Comparison of ENCODE assay signal across 13 cellular contexts in the genomic region with DNA sequence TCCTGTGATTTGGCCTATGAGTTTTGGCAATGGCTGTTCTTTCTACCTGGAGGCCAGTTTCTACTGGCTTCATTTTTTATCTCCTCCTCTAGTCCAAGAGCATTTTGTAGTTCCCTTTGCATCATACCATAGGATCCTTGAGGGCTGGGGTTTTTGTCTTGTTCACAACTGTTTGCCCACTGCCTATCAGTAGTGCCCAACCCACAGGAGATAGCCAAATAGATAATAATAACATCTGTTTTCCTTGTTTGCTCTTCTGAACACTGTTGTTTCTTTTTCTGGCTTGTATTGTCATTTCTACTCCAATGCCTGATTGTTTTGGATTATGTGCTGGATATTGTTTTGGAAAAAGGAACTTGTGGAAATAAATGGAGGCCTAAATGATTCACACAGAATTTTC. TPM values are rescaled to one million over a fixed set of nuclear protein-coding genes. Genes with fewer than 3 reads are reported as not detected.
DNase-seq lines count a peak whose midpoint lies in the region; ATAC-seq lines count a peak whose summit lies in the region.
"Had no signal": no experiment of that assay in that cellular context is flagged by ENCODE, and none has a peak within 500 bp of the region (broad histone marks: within the 10 kb centered on the region; RNA-seq: fewer than 3 reads in every experiment).

No MANE protein-coding gene starts in this region.

- no peak overlapping the region for H3K23ac ChIP-seq in trophoblast cell (ENCODE audit: low read length)

- no peak overlapping the region for H2BK5ac ChIP-seq in trophoblast cell (ENCODE audit: low read depth, low read length, poor library complexity)

- no peak overlapping the region for H3K27ac ChIP-seq in trophoblast cell (ENCODE audit: low read depth, low read length)
- H3K27ac ChIP-seq: body of pancreas, stomach had no signal

- H3K9me3 ChIP-seq in NT2/D1 (ENCODE audit: insufficient read depth, low read length) (no peaks in the 10 kb centered on the region), trophoblast cell (ENCODE audit: insufficient read depth, low read depth, low read length) (no peaks in the 10 kb centered on the region)
- H3K9me3 ChIP-seq: BE2C, body of pancreas, stomach had no signal

- no peak overlapping the region for H3K4me2 ChIP-seq in trophoblast cell (ENCODE audit: low read length)

- no peaks in the 10 kb centered on the region for H3K9me3 Mint-ChIP-seq in activated CD4-positive, alpha-beta T cell treated with anti-CD3 and anti-CD28 coated beads, Interleukin-2, amount 10 ng/mL, durations not matched to agents 7 days and 5 days

- H3K4me3 ChIP-seq in NT2/D1 (ENCODE audit: insufficient read length, low read depth) (peak overlapping the region; percentile 22), trophoblast cell (ENCODE audit: low read depth, low read length) (no peak overlapping the region)
- H3K4me3 ChIP-seq: body of pancreas, stomach had no signal

- no peak overlapping the region for H2AFZ ChIP-seq in trophoblast cell (ENCODE audit: insufficient read depth, low read length, poor library complexity)

- peak overlapping the region; percentile 46 for H3K4me3 Mint-ChIP-seq in activated CD4-positive, alpha-beta T cell treated with anti-CD3 and anti-CD28 coated beads, Interleukin-2, amount 10 ng/mL, durations not matched to agents 7 days and 5 days

- no peak overlapping the region for H4K12ac ChIP-seq in trophoblast cell (ENCODE audit: low read depth, low read length)

- peak overlapping the region; percentile 62 for H3K27ac Mint-ChIP-seq in activated CD4-positive, alpha-beta T cell treated with anti-CD3 and anti-CD28 coated beads, Interleukin-2, amount 10 ng/mL, durations not matched to agents 7 days and 5 days

- no peak overlapping the region for H2BK12ac ChIP-seq in trophoblast cell (ENCODE audit: low read length)

- no peaks in the 10 kb centered on the region for H3K27me3 Mint-ChIP-seq in activated CD4-positive, alpha-beta T cell treated with anti-CD3 and anti-CD28 coated beads, Interleukin-2, amount 10 ng/mL, durations not matched to agents 7 days and 5 days

- H3K4ac ChIP-seq in trophoblast cell (ENCODE audit: low read depth, low read length): peak overlapping the region; percentile 86

- peaks cover 69% of the 10 kb centered on the region for H3K4me1 Mint-ChIP-seq in activated CD4-positive, alpha-beta T cell treated with anti-CD3 and anti-CD28 coated beads, Interleukin-2, amount 10 ng/mL, durations not matched to agents 7 days and 5 days

- no peak overlapping the region for H4K8ac ChIP-seq in trophoblast cell (ENCODE audit: low read depth, low read length)

- no peak overlapping the region for H3K18ac ChIP-seq in trophoblast cell (ENCODE audit: low read length)

- no peak for DNase-seq in activated CD4-positive, alpha-beta T cell treated with anti-CD3 and anti-CD28 coated beads, Interleukin-2, amount 10 ng/mL, durations not matched to agents 7 days and 5 days
- DNase-seq in activated CD4-positive, alpha-beta T cell treated with anti-CD3 and anti-CD28 coated beads, Interleukin-2, amount 50 U/mL, for 4 hours: no peak
- DNase-seq in NT2/D1 (ENCODE audit: low read depth, low spot score) (no peak), dermis microvascular lymphatic vessel endothelial cell (ENCODE audit: low read depth in 2 of 2) (peak; percentile 20 to 46), trophoblast cell (no peak), NCI-H2227 treated with DMSO at 0.1 percent for 48 hours (lab: John Stamatoyannopoulos, UW) (no peak)
- DNase-seq: activated CD4-positive, alpha-beta T cell treated with anti-CD3 and anti-CD28 coated beads, Interleukin-2, amount 50 U/mL, for 1 hour; BE2C; body of pancreas; stimulated activated CD4-positive, alpha-beta T cell treated with anti-CD3 and anti-CD28 coated beads, Interleukin-12 subunit alpha, Interleukin-12 subunit beta, amount 100 ng/mL, for 4 hours; stomach had no signal

- H2AK5ac ChIP-seq in trophoblast cell (ENCODE audit: low read length): no peak overlapping the region

- ATAC-seq in HG03457 (IDR thresholded peaks at IDR 0.05; ENCODE audit: unreplicated experiment) (no peak), HG03439 (IDR thresholded peaks at IDR 0.05; ENCODE audit: unreplicated experiment) (no peak)
- ATAC-seq: body of pancreas had no signal

- H3K14ac ChIP-seq in trophoblast cell (ENCODE audit: low read length): no peak overlapping the region

- H3K36me3 Mint-ChIP-seq in activated CD4-positive, alpha-beta T cell treated with anti-CD3 and anti-CD28 coated beads, Interleukin-2, amount 10 ng/mL, durations not matched to agents 7 days and 5 days (ENCODE audit: low read depth): peaks cover 64% of the 10 kb centered on the region

- H4K91ac ChIP-seq in trophoblast cell (ENCODE audit: low read depth, low read length): no peak overlapping the region

- peaks cover 64% of the 10 kb centered on the region for H3K36me3 ChIP-seq in NT2/D1 (ENCODE audit: insufficient read depth, insufficient read length, low read length)
- peaks cover 3% of the 10 kb centered on the region in 2 experiments for H3K36me3 ChIP-seq in trophoblast cell (ENCODE audit: control insufficient read depth in 1 of 2, insufficient read depth in 2 of 2, low read length in 2 of 2)
- H3K36me3 ChIP-seq: stomach had no signal

- H3K79me1 ChIP-seq in trophoblast cell (ENCODE audit: low read length): peaks cover 6% of the 10 kb centered on the region

- no peak overlapping the region for H2BK120ac ChIP-seq in trophoblast cell (ENCODE audit: insufficient read depth, low read length, poor library complexity)

- H3K9ac ChIP-seq in NT2/D1 (ENCODE audit: insufficient read length, low read depth) (no peak overlapping the region), trophoblast cell (ENCODE audit: low read length) (no peak overlapping the region)

- no peaks in the 10 kb centered on the region for H3K4me1 ChIP-seq in NT2/D1 (ENCODE audit: insufficient read depth, insufficient read length)
- no peaks in the 10 kb centered on the region for H3K4me1 ChIP-seq in trophoblast cell (ENCODE audit: control insufficient read depth in 1 of 2, insufficient read depth in 2 of 2, low read length in 2 of 2)

- CTCF ChIA-PET in activated CD4-positive, alpha-beta T cell treated with anti-CD3 and anti-CD28 coated beads, Interleukin-2, amount 10 ng/mL, durations not matched to agents 7 days and 5 days (lab: Charles Lee): no interaction called here

- POLR2A ChIA-PET in activated CD4-positive, alpha-beta T cell treated with anti-CD3 and anti-CD28 coated beads, Interleukin-2, amount 10 ng/mL, durations not matched to agents 7 days and 5 days (lab: Charles Lee): no interaction called here

- peaks cover 7% of the 10 kb centered on the region for H3K79me2 ChIP-seq in trophoblast cell (ENCODE audit: control insufficient read depth, insufficient read depth, low read length, poor library complexity)

- H3K27me3 ChIP-seq in NT2/D1 (ENCODE audit: insufficient read depth, insufficient read length) (no peaks in the 10 kb centered on the region), trophoblast cell (ENCODE audit: insufficient read depth, low read length) (no peaks in the 10 kb centered on the region)
- H3K27me3 ChIP-seq: BE2C, body of pancreas, stomach had no signal

RNA-seq across cellular contexts. Expression of a gene that starts 3.4 kb away (rescaled TPM):
- 100 to 1,000 TPM; 127 to 132 TPM for total RNA-seq in activated CD4-positive, alpha-beta T cell treated with anti-CD3 and anti-CD28 coated beads, Interleukin-2, amount 10 ng/mL, durations not matched to agents 7 days and 5 days
- total RNA-seq in dermis microvascular lymphatic vessel endothelial cell: 25.3 and 41.8 TPM in 2 replicates
- 64.0 and 65.3 TPM in 2 replicates for polyA plus RNA-seq in trophoblast cell (2013)

Comparison
In these comparisons a context has a peak if more than half of its experiments do, and no peak if none do; other contexts are left out.
1. DNase-seq: peak in dermis microvascular lymphatic vessel endothelial cell (2 of 2); none in activated CD4-positive, alpha-beta T cell treated with anti-CD3 and anti-CD28 coated beads, Interleukin-2, amount 10 ng/mL, durations not matched to agents 7 days and 5 days (single experiment), activated CD4-positive, alpha-beta T cell treated with anti-CD3 and anti-CD28 coated beads, Interleukin-2, amount 50 U/mL, for 4 hours (0 of 2), NT2/D1 (single experiment), trophoblast cell (0 of 2) and NCI-H2227 treated with DMSO at 0.1 percent for 48 hours (single experiment).